Comparison of ENCODE assay signal across 22 cellular contexts in the genomic region with DNA sequence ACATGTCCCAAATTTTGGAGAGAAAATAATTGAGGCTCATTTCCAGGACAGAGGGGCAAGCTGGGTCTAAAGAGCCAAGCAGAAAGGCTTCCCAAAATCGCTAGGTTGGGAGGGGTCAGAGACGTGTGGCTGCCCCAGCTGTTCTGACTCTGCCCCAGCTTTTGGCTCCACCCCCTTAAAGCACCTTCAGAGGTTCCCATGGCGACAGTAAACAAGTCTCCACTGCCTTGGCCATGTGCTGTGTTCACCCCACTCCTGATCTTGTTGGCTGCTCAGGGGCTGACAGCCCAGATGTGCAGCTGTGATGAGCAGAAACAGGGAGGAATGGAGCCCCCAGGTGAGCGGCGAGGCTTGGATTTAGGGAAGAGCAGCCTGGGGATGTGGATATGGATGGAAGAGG.
DNase-seq lines count a peak whose midpoint lies in the region; ATAC-seq, FAIRE-seq and TF ChIP-seq lines count a peak whose summit lies in the region.
"Had no signal": no experiment of that assay in that cellular context is flagged by ENCODE, and none has a peak within 500 bp of the region (broad histone marks: within the 10 kb centered on the region; RNA-seq: fewer than 3 reads in every experiment).

No MANE protein-coding gene starts in this region.

- TF ChIP-seq POLR2A in GM12878 (IDR thresholded peaks at IDR 0.05; ENCODE audit: low read depth, low read length) (no peak), spleen (IDR thresholded peaks at IDR 0.05) (no peak)

- POLR2A ChIA-PET in GM12878 (lab: Charles Lee), result no interaction called here

- FAIRE-seq in GM12878 (lab: Jason Lieb, UNC), result no peak
- no peak for FAIRE-seq in pancreas (lab: Jason Lieb, UNC)
- FAIRE-seq: colon had no signal

- H2AFZ ChIP-seq in Karpas-422 (ENCODE audit: low read length) (no peak overlapping the region), GM12878 (ENCODE audit: control insufficient read depth, low read depth, low read length) (no peak overlapping the region)

- intact Hi-C loops in GM12878 (cut with micrococcal nuclease; ENCODE audit: unreplicated experiment), result no loop called here
- intact Hi-C loops in pancreas (cut with DNase I), result no loop called here
- intact Hi-C loops in spleen (cut with DNase I; ENCODE audit: low total_unique reads), result no loop called here

- H3K9ac ChIP-seq in Karpas-422 (ENCODE audit: low read length) (no peak overlapping the region), GM12878 (ENCODE audit: control insufficient read depth, insufficient read depth, low read length) (no peak overlapping the region)

- H4K20me1 ChIP-seq in Karpas-422 (ENCODE audit: insufficient read depth, low read depth, low read length), result no peaks in the 10 kb centered on the region
- no peaks in the 10 kb centered on the region for H4K20me1 ChIP-seq in GM12878 (ENCODE audit: control insufficient read depth, insufficient read depth)

- ATAC-seq in GM12878, result peak; percentile 34; the same call in 1 of the 3 replicates
- ATAC-seq in pancreas, result peak; percentile 29 to 66 (median 63)
- ATAC-seq in HG03378 (IDR thresholded peaks at IDR 0.05; ENCODE audit: unreplicated experiment), result no peak
- ATAC-seq: activated CD4-positive, alpha-beta T cell treated with anti-CD3 and anti-CD28 coated beads for 36 hours; activated T-helper 17 cell treated with anti-CD3 and anti-CD28 coated beads, Interleukin-2, amount 50 U/mL, for 72 hours; left cardiac atrium; Right ventricle myocardium inferior had no signal

- H3K4me1 ChIP-seq in Karpas-422 (ENCODE audit: low read length) (no peaks in the 10 kb centered on the region), GM12878 (ENCODE audit: control insufficient read depth, insufficient read depth, low read length) (no peaks in the 10 kb centered on the region), pancreas (no peaks in the 10 kb centered on the region), spleen (no peaks in the 10 kb centered on the region)

- in situ Hi-C loops in GM12878 (cut with MboI), result loop anchor here (25.0 kb wide), 1 partner anchor 626 kb away; no protein-coding TSS in a partner anchor

- no peaks in the 10 kb centered on the region for H3K9me3 ChIP-seq in Karpas-422 (ENCODE audit: low read length)
- no peaks in the 10 kb centered on the region for H3K9me3 ChIP-seq in GM12878 (replicated peaks; ENCODE audit: control insufficient read depth, insufficient read depth, low read length)
- H3K9me3 ChIP-seq in pancreas, result no peaks in the 10 kb centered on the region
- H3K9me3 ChIP-seq in spleen, result no peaks in the 10 kb centered on the region
- H3K9me3 ChIP-seq: thoracic aorta had no signal

- WGBS in GM12878 (ENCODE audit: insufficient coverage, insufficient replicate concordance, low lambda C conversion rate, missing lambda C conversion rate), result 18% methylated on average over 5 of the region's 5 CpGs
- WGBS in pancreas, 2 donors, result 65 to 75% methylated on average over 5 of the region's 5 CpGs
- 71 to 81% (median 79%) methylated on average over 5 of the region's 5 CpGs for WGBS in spleen, 5 donors

- no peak for TF ChIP-seq EP300 in GM12878 (IDR thresholded peaks at IDR 0.05; ENCODE audit: borderline replicate concordance in 1 of 2, control insufficient read depth in 1 of 2, low read depth in 2 of 2, low read length in 2 of 2)

- DNase-seq in NCI-H82 (lab: John Stamatoyannopoulos, UW), result peak; percentile 60
- no peak for DNase-seq in NCI-H82 treated with DMSO at 0.1 percent for 48 hours (lab: John Stamatoyannopoulos, UW; ENCODE audit: unreplicated experiment)
- peak; percentile 41 for DNase-seq in Karpas-422
- DNase-seq in GM12878 (ENCODE audit: low read depth, low spot score), result no peak
- peak in 2 of 6 donors; percentile 18 to 34 for DNase-seq in pancreas
- DNase-seq in KG1 (lab: John Stamatoyannopoulos, UW), result no peak
- DNase-seq in spleen, result no peak
- DNase-seq: activated CD4-positive, alpha-beta T cell treated with anti-CD3 and anti-CD28 coated beads for 36 hours; activated naive CD8-positive, alpha-beta T cell treated with anti-CD3 and anti-CD28 coated beads, Interleukin-2, amount 10 ng/mL, durations not matched to agents 7 days and 5 days; GOT3; left cardiac atrium; NCI-H1436 treated with DMSO at 0.1 percent for 48 hours; NCI-H345; posterior cingulate gyrus; stimulated activated CD4-positive, alpha-beta T cell treated with anti-CD3 and anti-CD28 coated beads, Interleukin-1b, Interleukin-23, amount 100 ng/mL, for 48 hours; stimulated activated naive CD4-positive, alpha-beta T cell had no signal

- H3K4me3 ChIP-seq in Karpas-422 (ENCODE audit: low read length) (no peak overlapping the region), GM12878 (no peak overlapping the region), pancreas (no peak overlapping the region), spleen (no peak overlapping the region)
- H3K4me3 ChIP-seq: thoracic aorta had no signal

- H3K36me3 ChIP-seq in Karpas-422 (ENCODE audit: insufficient read depth, low read length) (no peaks in the 10 kb centered on the region), GM12878 (ENCODE audit: control insufficient read depth in 2 of 2, insufficient read depth in 2 of 2, low read length in 1 of 2) (no peaks in the 10 kb centered on the region), pancreas (no peaks in the 10 kb centered on the region), spleen (no peaks in the 10 kb centered on the region)
- H3K36me3 ChIP-seq: thoracic aorta had no signal

- H3K27ac ChIP-seq in Karpas-422 (ENCODE audit: low read length), result no peak overlapping the region
- H3K27ac ChIP-seq in GM12878 (ENCODE audit: control insufficient read depth, insufficient read depth), result no peak overlapping the region
- no peak overlapping the region for H3K27ac ChIP-seq in pancreas
- no peak overlapping the region for H3K27ac ChIP-seq in spleen
- H3K27ac ChIP-seq: C4-2B, thoracic aorta had no signal

- no peak for TF ChIP-seq CTCF in GM12878 (IDR thresholded peaks at IDR 0.05 in 2 of 3, conservative IDR thresholded peaks at IDR 0.05 in 1 of 3; ENCODE audit: control insufficient read depth in 2 of 3, extremely low read depth in 1 of 3, insufficient read depth in 1 of 3, low read depth in 3 of 3, low read length in 3 of 3)
- TF ChIP-seq CTCF in pancreas (IDR thresholded peaks at IDR 0.05), result no peak
- no peak for TF ChIP-seq CTCF in spleen (IDR thresholded peaks at IDR 0.05 in 8 of 11, conservative IDR thresholded peaks at IDR 0.05 in 3 of 11)

- H3K9me2 ChIP-seq in Karpas-422 (replicated peaks; ENCODE audit: insufficient read depth, low read length), result no peaks in the 10 kb centered on the region

- SMC1A ChIA-PET in GM12878 (lab: Charles Lee; ENCODE audit: uncharacterized antibody, unreplicated experiment), result interaction anchor here (0.6 to 2.4 kb wide), 2 partner anchors 24 to 168 kb away, joined by 3 to 7 read pairs; no protein-coding TSS in a partner anchor

- CTCF ChIA-PET in GM12878 (lab: Yijun Ruan, JAX), result interaction anchor here (3.1 kb wide), 1 partner anchor 10 kb away, joined by 16 read pairs; no protein-coding TSS in a partner anchor

- RAD21 ChIA-PET in GM12878 (lab: Charles Lee; ENCODE audit: unreplicated experiment), result no interaction called here

- no peaks in the 10 kb centered on the region for H3K79me2 ChIP-seq in Karpas-422 (ENCODE audit: low read length)
- H3K79me2 ChIP-seq in GM12878 (ENCODE audit: control insufficient read depth, insufficient read depth, low read length), result no peaks in the 10 kb centered on the region

- BruUV-seq in GM12878 (replicated peaks; lab: Mats Ljungman, UMichigan), result no TSS peak

- H3K27me3 ChIP-seq in Karpas-422 (ENCODE audit: low read length) (no peaks in the 10 kb centered on the region), GM12878 (replicated peaks in 1 of 2; ENCODE audit: control insufficient read depth in 2 of 2, insufficient read depth in 2 of 2, low read length in 1 of 2) (no peaks in the 10 kb centered on the region), pancreas (no peaks in the 10 kb centered on the region), spleen (replicated peaks in 1 of 7) (no peaks in the 10 kb centered on the region)

- TF ChIP-seq RAD21 in GM12878 (IDR thresholded peaks at IDR 0.05; ENCODE audit: insufficient read depth, low read depth, low read length), result no peak

- no peak overlapping the region for H3K4me2 ChIP-seq in Karpas-422 (ENCODE audit: low read depth, low read length, poor library complexity, severe bottlenecking)
- H3K4me2 ChIP-seq in GM12878 (ENCODE audit: control insufficient read depth, insufficient read depth), result no peak overlapping the region

TF ChIP-seq in GM12878, 131 proteins besides CTCF, POLR2A, EP300 and RAD21:
- no peak for TF ChIP-seq RELA (IDR thresholded peaks at IDR 0.05; ENCODE audit: borderline replicate concordance, partially characterized antibody)
- no peak for TF ChIP-seq FOXM1 (IDR thresholded peaks at IDR 0.05; ENCODE audit: low read depth, low read length)
- TF ChIP-seq, protein P1, sequence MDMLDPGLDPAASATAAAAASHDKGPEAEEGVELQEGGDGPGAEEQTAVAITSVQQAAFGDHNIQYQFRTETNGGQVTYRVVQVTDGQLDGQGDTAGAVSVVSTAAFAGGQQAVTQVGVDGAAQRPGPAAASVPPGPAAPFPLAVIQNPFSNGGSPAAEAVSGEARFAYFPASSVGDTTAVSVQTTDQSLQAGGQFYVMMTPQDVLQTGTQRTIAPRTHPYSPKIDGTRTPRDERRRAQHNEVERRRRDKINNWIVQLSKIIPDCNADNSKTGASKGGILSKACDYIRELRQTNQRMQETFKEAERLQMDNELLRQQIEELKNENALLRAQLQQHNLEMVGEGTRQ (IDR thresholded peaks at IDR 0.05; ENCODE audit: borderline replicate concordance, low read depth, low read length), result no peak
- TF ChIP-seq LARP7 (IDR thresholded peaks at IDR 0.05), result no peak
- TF ChIP-seq ZBED1 (IDR thresholded peaks at IDR 0.05; ENCODE audit: borderline replicate concordance), result no peak
- TF ChIP-seq TCF7 (IDR thresholded peaks at IDR 0.05; ENCODE audit: borderline replicate concordance), result no peak
- TF ChIP-seq YBX1 (IDR thresholded peaks at IDR 0.05), result no peak

Comparison
In these comparisons a context has a peak if more than half of its experiments do, and no peak if none do; other contexts are left out.
1. DNase-seq: peak in NCI-H82 (single experiment) and Karpas-422 (single experiment); none in NCI-H82 treated with DMSO at 0.1 percent for 48 hours (single experiment), GM12878 (single experiment), KG1 (single experiment) and spleen (single experiment).